1 cellular context compared by ENCODE assay signal in the genomic region with DNA sequence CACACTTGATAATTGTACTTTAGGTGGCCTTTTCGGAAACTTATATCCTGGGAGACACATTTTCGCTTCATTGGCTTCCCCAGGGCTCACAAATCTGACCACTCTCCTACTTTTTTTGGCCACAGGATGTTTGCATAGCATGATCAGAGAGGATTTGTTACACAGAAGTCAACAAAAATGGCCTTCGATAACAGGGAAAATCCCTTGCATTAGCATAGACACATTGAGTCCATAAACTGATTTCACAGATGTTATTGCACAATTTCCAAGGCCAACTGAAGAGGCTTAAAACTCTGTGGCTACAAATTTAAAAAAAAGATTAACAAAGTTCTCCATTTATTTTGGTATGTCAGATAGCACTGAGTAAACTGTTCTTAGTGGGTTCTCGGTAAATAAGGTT.
TF ChIP-seq lines count a peak whose summit lies in the region.

No MANE protein-coding gene starts in this region.

TF ChIP-seq in HepG2, 621 proteins besides CTCF, POLR2A, EP300 and RAD21 (continued from another document):
- TF ChIP-seq GABPA (IDR thresholded peaks at IDR 0.05; ENCODE audit: low read depth, low read length) (no peak), GABPA (CRISPR knock-in tag; IDR thresholded peaks at IDR 0.05; ENCODE audit: low read depth) (peak; percentile 32; the same call in 1 of the 2 replicates), STAT5B (CRISPR knock-in tag; IDR thresholded peaks at IDR 0.05) (no peak), RBM22 (optimal IDR thresholded peaks at IDR 0.05; ENCODE audit: low read length) (no peak), POLR2AphosphoS2 (IDR thresholded peaks at IDR 0.05; ENCODE audit: low read depth, low read length) (no peak), PHF5A (CRISPR knock-in tag; IDR thresholded peaks at IDR 0.05; ENCODE audit: low read depth, unreplicated experiment) (no peak), FOXJ3 (CRISPR knock-in tag; IDR thresholded peaks at IDR 0.05; ENCODE audit: borderline replicate concordance) (peak; percentile 53; the same call in 1 of the 2 replicates), GABPB1 (CRISPR knock-in tag; IDR thresholded peaks at IDR 0.05) (peak; percentile 21; the same call in 1 of the 2 replicates), ZNF317 (CRISPR knock-in tag; IDR thresholded peaks at IDR 0.05) (no peak), RXRA (CRISPR knock-in tag; IDR thresholded peaks at IDR 0.05) (no peak), FOXO1 (CRISPR knock-in tag; IDR thresholded peaks at IDR 0.05) (peak; percentile 29; the same call in 1 of the 2 replicates), MIXL1 (CRISPR knock-in tag; IDR thresholded peaks at IDR 0.05) (0 out of 2 replicates have a peak, but pooled peaks have one; percentile 18), NCOA2 (CRISPR knock-in tag; IDR thresholded peaks at IDR 0.05) (peak; percentile 70), ZFP62 (CRISPR knock-in tag; IDR thresholded peaks at IDR 0.05) (no peak), ZNF556 (CRISPR knock-in tag; IDR thresholded peaks at IDR 0.05; ENCODE audit: borderline replicate concordance) (no peak), YEATS4 (CRISPR knock-in tag; IDR thresholded peaks at IDR 0.05; ENCODE audit: borderline replicate concordance) (no peak), ISL2 (CRISPR knock-in tag; IDR thresholded peaks at IDR 0.05) (peak; percentile 85), NR2C2 (CRISPR knock-in tag; IDR thresholded peaks at IDR 0.05; ENCODE audit: borderline replicate concordance) (0 out of 2 replicates have a peak, but pooled peaks have one; percentile 16), FOSL2 (CRISPR knock-in tag; IDR thresholded peaks at IDR 0.05) (0 out of 2 replicates have a peak, but pooled peaks have one; percentile 10), SOX6 (IDR thresholded peaks at IDR 0.05) (no peak), SOX6 (CRISPR knock-in tag; IDR thresholded peaks at IDR 0.05) (peak; percentile 82), ERF (CRISPR knock-in tag; IDR thresholded peaks at IDR 0.05) (no peak), RARG (CRISPR knock-in tag; IDR thresholded peaks at IDR 0.05; ENCODE audit: low read depth) (no peak), REPIN1 (CRISPR knock-in tag; IDR thresholded peaks at IDR 0.05; ENCODE audit: borderline replicate concordance, low read depth) (0 out of 2 replicates have a peak, but pooled peaks have one; percentile 18), ZNF337 (CRISPR knock-in tag; IDR thresholded peaks at IDR 0.05; ENCODE audit: borderline replicate concordance, low read depth) (no peak), MEF2D (CRISPR knock-in tag; IDR thresholded peaks at IDR 0.05) (peak; percentile 87), SUZ12 (IDR thresholded peaks at IDR 0.05; ENCODE audit: low read depth, low read length) (no peak), ZNF720 (CRISPR knock-in tag; IDR thresholded peaks at IDR 0.05) (no peak), SIX1 (CRISPR knock-in tag; IDR thresholded peaks at IDR 0.05; ENCODE audit: borderline replicate concordance) (peak; percentile 79; the same call in 1 of the 2 replicates), KLF16 (CRISPR knock-in tag; IDR thresholded peaks at IDR 0.05) (no peak), FOXP1 (IDR thresholded peaks at IDR 0.05) (no peak), FOXP1 (CRISPR knock-in tag; IDR thresholded peaks at IDR 0.05) (peak; percentile 82), CBX1 (IDR thresholded peaks at IDR 0.05; ENCODE audit: low read depth) (no peak), CEBPG (CRISPR knock-in tag; IDR thresholded peaks at IDR 0.05) (peak; percentile 81), SOX13 (IDR thresholded peaks at IDR 0.05) (no peak), SOX13 (CRISPR knock-in tag; conservative IDR thresholded peaks at IDR 0.05 in 1 of 2, IDR thresholded peaks at IDR 0.05 in 1 of 2) (peak in 1 of 2 experiments; percentile 61; a peak in 2 of 4 replicates), MED1 (CRISPR knock-in tag; IDR thresholded peaks at IDR 0.05) (0 out of 2 replicates have a peak, but pooled peaks have one; percentile 22), CHD4 (IDR thresholded peaks at IDR 0.05; ENCODE audit: borderline replicate concordance, low read length) (no peak), HDAC1 (CRISPR knock-in tag; IDR thresholded peaks at IDR 0.05) (peak; percentile 65; the same call in 1 of the 2 replicates), DR1 (CRISPR knock-in tag; IDR thresholded peaks at IDR 0.05) (no peak), HDAC2 (CRISPR knock-in tag; IDR thresholded peaks at IDR 0.05) (peak; percentile 52; the same call in 1 of the 2 replicates)
- TF ChIP-seq, protein P1, sequence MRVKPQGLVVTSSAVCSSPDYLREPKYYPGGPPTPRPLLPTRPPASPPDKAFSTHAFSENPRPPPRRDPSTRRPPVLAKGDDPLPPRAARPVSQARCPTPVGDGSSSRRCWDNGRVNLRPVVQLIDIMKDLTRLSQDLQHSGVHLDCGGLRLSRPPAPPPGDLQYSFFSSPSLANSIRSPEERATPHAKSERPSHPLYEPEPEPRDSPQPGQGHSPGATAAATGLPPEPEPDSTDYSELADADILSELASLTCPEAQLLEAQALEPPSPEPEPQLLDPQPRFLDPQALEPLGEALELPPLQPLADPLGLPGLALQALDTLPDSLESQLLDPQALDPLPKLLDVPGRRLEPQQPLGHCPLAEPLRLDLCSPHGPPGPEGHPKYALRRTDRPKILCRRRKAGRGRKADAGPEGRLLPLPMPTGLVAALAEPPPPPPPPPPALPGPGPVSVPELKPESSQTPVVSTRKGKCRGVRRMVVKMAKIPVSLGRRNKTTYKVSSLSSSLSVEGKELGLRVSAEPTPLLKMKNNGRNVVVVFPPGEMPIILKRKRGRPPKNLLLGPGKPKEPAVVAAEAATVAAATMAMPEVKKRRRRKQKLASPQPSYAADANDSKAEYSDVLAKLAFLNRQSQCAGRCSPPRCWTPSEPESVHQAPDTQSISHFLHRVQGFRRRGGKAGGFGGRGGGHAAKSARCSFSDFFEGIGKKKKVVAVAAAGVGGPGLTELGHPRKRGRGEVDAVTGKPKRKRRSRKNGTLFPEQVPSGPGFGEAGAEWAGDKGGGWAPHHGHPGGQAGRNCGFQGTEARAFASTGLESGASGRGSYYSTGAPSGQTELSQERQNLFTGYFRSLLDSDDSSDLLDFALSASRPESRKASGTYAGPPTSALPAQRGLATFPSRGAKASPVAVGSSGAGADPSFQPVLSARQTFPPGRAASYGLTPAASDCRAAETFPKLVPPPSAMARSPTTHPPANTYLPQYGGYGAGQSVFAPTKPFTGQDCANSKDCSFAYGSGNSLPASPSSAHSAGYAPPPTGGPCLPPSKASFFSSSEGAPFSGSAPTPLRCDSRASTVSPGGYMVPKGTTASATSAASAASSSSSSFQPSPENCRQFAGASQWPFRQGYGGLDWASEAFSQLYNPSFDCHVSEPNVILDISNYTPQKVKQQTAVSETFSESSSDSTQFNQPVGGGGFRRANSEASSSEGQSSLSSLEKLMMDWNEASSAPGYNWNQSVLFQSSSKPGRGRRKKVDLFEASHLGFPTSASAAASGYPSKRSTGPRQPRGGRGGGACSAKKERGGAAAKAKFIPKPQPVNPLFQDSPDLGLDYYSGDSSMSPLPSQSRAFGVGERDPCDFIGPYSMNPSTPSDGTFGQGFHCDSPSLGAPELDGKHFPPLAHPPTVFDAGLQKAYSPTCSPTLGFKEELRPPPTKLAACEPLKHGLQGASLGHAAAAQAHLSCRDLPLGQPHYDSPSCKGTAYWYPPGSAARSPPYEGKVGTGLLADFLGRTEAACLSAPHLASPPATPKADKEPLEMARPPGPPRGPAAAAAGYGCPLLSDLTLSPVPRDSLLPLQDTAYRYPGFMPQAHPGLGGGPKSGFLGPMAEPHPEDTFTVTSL (CRISPR knock-in tag; IDR thresholded peaks at IDR 0.05; ENCODE audit: borderline replicate concordance) = peak; percentile 92
- TF ChIP-seq, protein P2, sequence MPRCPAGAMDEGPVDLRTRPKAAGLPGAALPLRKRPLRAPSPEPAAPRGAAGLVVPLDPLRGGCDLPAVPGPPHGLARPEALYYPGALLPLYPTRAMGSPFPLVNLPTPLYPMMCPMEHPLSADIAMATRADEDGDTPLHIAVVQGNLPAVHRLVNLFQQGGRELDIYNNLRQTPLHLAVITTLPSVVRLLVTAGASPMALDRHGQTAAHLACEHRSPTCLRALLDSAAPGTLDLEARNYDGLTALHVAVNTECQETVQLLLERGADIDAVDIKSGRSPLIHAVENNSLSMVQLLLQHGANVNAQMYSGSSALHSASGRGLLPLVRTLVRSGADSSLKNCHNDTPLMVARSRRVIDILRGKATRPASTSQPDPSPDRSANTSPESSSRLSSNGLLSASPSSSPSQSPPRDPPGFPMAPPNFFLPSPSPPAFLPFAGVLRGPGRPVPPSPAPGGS (CRISPR knock-in tag; IDR thresholded peaks at IDR 0.05) = peak; percentile 79
- TF ChIP-seq, protein P3, sequence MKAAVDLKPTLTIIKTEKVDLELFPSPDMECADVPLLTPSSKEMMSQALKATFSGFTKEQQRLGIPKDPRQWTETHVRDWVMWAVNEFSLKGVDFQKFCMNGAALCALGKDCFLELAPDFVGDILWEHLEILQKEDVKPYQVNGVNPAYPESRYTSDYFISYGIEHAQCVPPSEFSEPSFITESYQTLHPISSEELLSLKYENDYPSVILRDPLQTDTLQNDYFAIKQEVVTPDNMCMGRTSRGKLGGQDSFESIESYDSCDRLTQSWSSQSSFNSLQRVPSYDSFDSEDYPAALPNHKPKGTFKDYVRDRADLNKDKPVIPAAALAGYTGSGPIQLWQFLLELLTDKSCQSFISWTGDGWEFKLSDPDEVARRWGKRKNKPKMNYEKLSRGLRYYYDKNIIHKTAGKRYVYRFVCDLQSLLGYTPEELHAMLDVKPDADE (CRISPR knock-in tag; IDR thresholded peaks at IDR 0.05) = no peak
- TF ChIP-seq, protein P4, sequence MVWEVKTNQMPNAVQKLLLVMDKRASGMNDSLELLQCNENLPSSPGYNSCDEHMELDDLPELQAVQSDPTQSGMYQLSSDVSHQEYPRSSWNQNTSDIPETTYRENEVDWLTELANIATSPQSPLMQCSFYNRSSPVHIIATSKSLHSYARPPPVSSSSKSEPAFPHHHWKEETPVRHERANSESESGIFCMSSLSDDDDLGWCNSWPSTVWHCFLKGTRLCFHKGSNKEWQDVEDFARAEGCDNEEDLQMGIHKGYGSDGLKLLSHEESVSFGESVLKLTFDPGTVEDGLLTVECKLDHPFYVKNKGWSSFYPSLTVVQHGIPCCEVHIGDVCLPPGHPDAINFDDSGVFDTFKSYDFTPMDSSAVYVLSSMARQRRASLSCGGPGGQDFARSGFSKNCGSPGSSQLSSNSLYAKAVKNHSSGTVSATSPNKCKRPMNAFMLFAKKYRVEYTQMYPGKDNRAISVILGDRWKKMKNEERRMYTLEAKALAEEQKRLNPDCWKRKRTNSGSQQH (CRISPR knock-in tag; IDR thresholded peaks at IDR 0.05; ENCODE audit: low read depth) = no peak
- TF ChIP-seq, protein P5, sequence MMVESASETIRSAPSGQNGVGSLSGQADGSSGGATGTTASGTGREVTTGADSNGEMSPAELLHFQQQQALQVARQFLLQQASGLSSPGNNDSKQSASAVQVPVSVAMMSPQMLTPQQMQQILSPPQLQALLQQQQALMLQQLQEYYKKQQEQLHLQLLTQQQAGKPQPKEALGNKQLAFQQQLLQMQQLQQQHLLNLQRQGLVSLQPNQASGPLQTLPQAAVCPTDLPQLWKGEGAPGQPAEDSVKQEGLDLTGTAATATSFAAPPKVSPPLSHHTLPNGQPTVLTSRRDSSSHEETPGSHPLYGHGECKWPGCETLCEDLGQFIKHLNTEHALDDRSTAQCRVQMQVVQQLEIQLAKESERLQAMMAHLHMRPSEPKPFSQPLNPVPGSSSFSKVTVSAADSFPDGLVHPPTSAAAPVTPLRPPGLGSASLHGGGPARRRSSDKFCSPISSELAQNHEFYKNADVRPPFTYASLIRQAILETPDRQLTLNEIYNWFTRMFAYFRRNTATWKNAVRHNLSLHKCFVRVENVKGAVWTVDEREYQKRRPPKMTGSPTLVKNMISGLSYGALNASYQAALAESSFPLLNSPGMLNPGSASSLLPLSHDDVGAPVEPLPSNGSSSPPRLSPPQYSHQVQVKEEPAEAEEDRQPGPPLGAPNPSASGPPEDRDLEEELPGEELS (CRISPR knock-in tag; IDR thresholded peaks at IDR 0.05) = peak; percentile 66
